Comparison of ENCODE assay signal across 11 cellular contexts in the genomic region with DNA sequence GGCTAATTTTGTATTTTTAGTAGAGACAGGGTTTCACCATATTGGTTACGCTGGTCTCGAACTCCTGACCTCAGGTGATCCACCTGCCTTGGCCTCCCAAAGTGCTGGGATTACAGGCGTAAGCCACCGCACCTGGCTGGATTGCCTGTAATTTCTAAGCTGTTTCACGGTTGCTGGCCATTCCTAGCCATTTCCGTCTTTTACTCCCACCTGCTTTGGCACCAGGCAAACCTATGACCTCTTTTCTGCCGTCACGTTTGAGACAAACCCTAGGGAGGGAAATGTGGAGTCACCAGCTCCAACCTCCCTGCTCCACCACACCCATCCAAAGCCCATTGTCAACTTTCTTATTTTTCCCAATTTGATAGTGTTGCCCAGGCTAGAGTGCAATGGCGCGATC. TPM values are rescaled to one million over a fixed set of nuclear protein-coding genes. Genes with fewer than 3 reads are reported as not detected.
DNase-seq lines count a peak whose midpoint lies in the region; ATAC-seq and TF ChIP-seq lines count a peak whose summit lies in the region.
"Had no signal": no experiment of that assay in that cellular context is flagged by ENCODE, and none has a peak within 500 bp of the region (broad histone marks: within the 10 kb centered on the region; RNA-seq: fewer than 3 reads in every experiment).

No MANE protein-coding gene starts in this region.

- H3K4me1 Mint-ChIP-seq in activated B cell treated with CpG ODN at 0.5 μM for 24 hours = peaks cover 88% of the 10 kb centered on the region

- no peaks in the 10 kb centered on the region for H3K9me3 Mint-ChIP-seq in activated B cell treated with CpG ODN at 0.5 μM for 24 hours
- H3K9me3 Mint-ChIP-seq: nephron had no signal

- POLR2A ChIA-PET in activated B cell treated with CpG ODN at 0.5 μM for 24 hours (lab: Charles Lee) = interaction anchor here (0.9 to 4.4 kb wide), 12 partner anchors 11 to 312 kb away, joined by 3 to 38 read pairs (median 9); a partner anchor contains a TSS

- no peak for TF ChIP-seq POLR2A in suprapubic skin (IDR thresholded peaks at IDR 0.05)

- H3K4me3 Mint-ChIP-seq in activated B cell treated with CpG ODN at 0.5 μM for 24 hours = peak overlapping the region; percentile 90
- H3K4me3 Mint-ChIP-seq: nephron had no signal

- TF ChIP-seq CTCF in activated B cell treated with CpG ODN at 0.5 μM for 24 hours (IDR thresholded peaks at IDR 0.05) (no peak), hepatocyte (IDR thresholded peaks at IDR 0.05; ENCODE audit: poor library complexity) (no peak), suprapubic skin (IDR thresholded peaks at IDR 0.05) (no peak)

- no peaks in the 10 kb centered on the region for H3K79me2 ChIP-seq in hepatocyte

- ATAC-seq in activated B cell treated with CpG ODN at 0.5 μM for 24 hours (ENCODE audit: low read depth) (no peak), HG02840 (IDR thresholded peaks at IDR 0.05; ENCODE audit: low FRiP score, unreplicated experiment) (no peak), GM21423 (IDR thresholded peaks at IDR 0.05; ENCODE audit: unreplicated experiment) (no peak), GM18907 (IDR thresholded peaks at IDR 0.05; ENCODE audit: unreplicated experiment) (no peak)

- H4K20me1 ChIP-seq in hepatocyte (ENCODE audit: insufficient read depth, poor library complexity, severe bottlenecking) = no peaks in the 10 kb centered on the region

- CTCF ChIA-PET in activated B cell treated with CpG ODN at 0.5 μM for 24 hours (lab: Charles Lee) = interaction anchor here (0.6 to 7.7 kb wide), 4 partner anchors 11 to 23 kb away, joined by 6 to 56 read pairs (median 12); no protein-coding TSS in a partner anchor

- H3K36me3 ChIP-seq in hepatocyte (replicated peaks; ENCODE audit: insufficient read depth, low read depth) (no peaks in the 10 kb centered on the region), suprapubic skin (no peaks in the 10 kb centered on the region)

- no peaks in the 10 kb centered on the region for H3K27me3 Mint-ChIP-seq in activated B cell treated with CpG ODN at 0.5 μM for 24 hours

- H3K27ac Mint-ChIP-seq in activated B cell treated with CpG ODN at 0.5 μM for 24 hours = peak overlapping the region; percentile 89

- DNase-seq in activated T-cell treated with anti-CD3 and anti-CD28 coated beads, Interleukin-2, amount 50 U/mL, for 1 hour = peak; percentile 25
- no peak for DNase-seq in activated T-cell treated with anti-CD3 and anti-CD28 coated beads, Interleukin-2, amount 50 U/mL, for 48 hours
- DNase-seq in activated B cell treated with CpG ODN at 0.5 μM for 24 hours (no peak), hepatocyte (ENCODE audit: low spot score) (no peak), suprapubic skin (ENCODE audit: low spot score in 2 of 2) (no peak)
- DNase-seq: NCI-H146 had no signal

- 93% methylated on average over 10 of the region's 10 CpGs for WGBS in hepatocyte (ENCODE audit: low lambda C conversion rate, missing lambda C conversion rate)
- WGBS in suprapubic skin = 79% methylated on average over 10 of the region's 10 CpGs

- H3K4me3 ChIP-seq in hepatocyte = no peak overlapping the region
- peak overlapping the region; percentile 36 for H3K4me3 ChIP-seq in suprapubic skin

- H2AFZ ChIP-seq in hepatocyte = no peak overlapping the region

- no peak for TF ChIP-seq EP300 in suprapubic skin (IDR thresholded peaks at IDR 0.05)

- H3K27ac ChIP-seq in hepatocyte (peak overlapping the region; percentile 76), suprapubic skin (peak overlapping the region; percentile 46)

- H3K27me3 ChIP-seq in hepatocyte (no peaks in the 10 kb centered on the region), suprapubic skin (no peaks in the 10 kb centered on the region)

- H3K9me2 ChIP-seq in hepatocyte (replicated peaks; ENCODE audit: insufficient read depth) = no peaks in the 10 kb centered on the region

- intact Hi-C loops in activated B cell treated with CpG ODN at 0.5 μM for 24 hours (cut with micrococcal nuclease) = loop anchor here (2.0 to 5.0 kb wide), 3 partner anchors 19 to 137 kb away; a partner anchor contains a TSS

- peaks cover 18% of the 10 kb centered on the region for H3K36me3 Mint-ChIP-seq in activated B cell treated with CpG ODN at 0.5 μM for 24 hours (ENCODE audit: low read depth)

- H3K4me1 ChIP-seq in hepatocyte (ENCODE audit: insufficient read depth) (peaks cover 23% of the 10 kb centered on the region), suprapubic skin (peaks cover 22% of the 10 kb centered on the region)

- no peaks in the 10 kb centered on the region for H3K9me3 ChIP-seq in hepatocyte (ENCODE audit: low read depth)
- H3K9me3 ChIP-seq in suprapubic skin = no peaks in the 10 kb centered on the region

- H3K4me2 ChIP-seq in hepatocyte = no peak overlapping the region

RNA-seq across cellular contexts. Expression of a gene that starts 1.2 kb away (rescaled TPM):
- 43.4 and 48.5 TPM in 2 replicates for total RNA-seq in activated B cell treated with CpG ODN at 0.5 μM for 24 hours
- total RNA-seq in hepatocyte = 0.24 and 0.83 TPM in 2 replicates
- 0.23 and 0.41 TPM in 2 replicates for polyA plus RNA-seq in hepatocyte
- 1 to 10 TPM in 2 of 4 donors, under 1 TPM in 2; 0.95 to 2.7 (median 1.3) TPM for total RNA-seq in suprapubic skin
- total RNA-seq: HepG2 had no signal
- polyA plus RNA-seq: HepG2 had no signal

RNA-seq across cellular contexts. Expression of a gene that starts 43.1 kb away (rescaled TPM):
- 11.7 and 13.6 TPM in 2 replicates for total RNA-seq in activated B cell treated with CpG ODN at 0.5 μM for 24 hours
- total RNA-seq in hepatocyte = 13.6 and 15.7 TPM in 2 replicates
- 15.0 and 17.1 TPM in 2 replicates for polyA plus RNA-seq in hepatocyte
- 10 to 100 TPM; 27.7 to 38.6 (median 35.8) TPM for total RNA-seq in suprapubic skin

Comparison
In these comparisons a context has a peak if more than half of its experiments do, and no peak if none do; other contexts are left out.
1. RNA of a gene that starts 1.2 kb away (total RNA-seq): 43.4 to 48.5 TPM in activated B cell treated with CpG ODN at 0.5 μM for 24 hours; 0.95 to 2.7 TPM in suprapubic skin and 0.24 to 0.83 TPM in hepatocyte; every median in the first group is over 10 times any median in the second.